Comparison of ENCODE assay signal across 23 cellular contexts in genomic region chr18:58401191-58401590, GRCh38.
DNase-seq lines count a peak whose midpoint lies in the region; ATAC-seq and TF ChIP-seq lines count a peak whose summit lies in the region.
"Had no signal": no experiment of that assay in that cellular context is flagged by ENCODE, and none has a peak within 500 bp of the region (broad histone marks: within the 10 kb centered on the region; RNA-seq: fewer than 3 reads in every experiment).

No MANE protein-coding gene starts in this region.

- no peak for DNase-seq in activated CD4-positive, alpha-beta T cell treated with anti-CD3 and anti-CD28 coated beads for 36 hours
- DNase-seq in activated CD4-positive, alpha-beta T cell treated with anti-CD3 and anti-CD28 coated beads for 48 hours: no peak
- DNase-seq in CD4-positive, alpha-beta T cell: no peak
- DNase-seq in mesenchymal stem cell (no peak), SW480 (ENCODE audit: low spot score) (no peak), NCI-H1105 (lab: John Stamatoyannopoulos, UW) (no peak)
- no peak for DNase-seq in activated T-helper 2 cell treated with anti-CD3 and anti-CD28 coated beads, Interferon-gamma antibody, Interleukin-2, Interleukin-4, amounts not matched to agents 10 μg/mL and 5 μg/mL and 100 μg/mL, durations not matched to agents 14 hours and 24 hours and 36 hours (ENCODE audit: low spot score)
- DNase-seq: Calu3; CD8-positive, alpha-beta T cell; DMS53; EL; GOT3; IMR-90; NCI-H1417 treated with DMSO at 0.1 percent for 48 hours; NCI-H187 treated with DMSO at 0.1 percent for 48 hours; NCI-H226; NCI-H524; NCI-H82; PC-9 had no signal

- no peak overlapping the region for H2BK15ac ChIP-seq in mesenchymal stem cell (ENCODE audit: low read depth, poor library complexity, severe bottlenecking)

- no peak overlapping the region for H3K4me3 Mint-ChIP-seq in activated CD4-positive, alpha-beta T cell treated with anti-CD3 and anti-CD28 coated beads for 36 hours
- peak overlapping the region; percentile 43 for H3K4me3 Mint-ChIP-seq in CD4-positive, alpha-beta T cell
- H3K4me3 Mint-ChIP-seq in activated T-helper 2 cell treated with anti-CD3 and anti-CD28 coated beads, Interferon-gamma antibody, Interleukin-2, Interleukin-4, amounts not matched to agents 10 μg/mL and 5 μg/mL and 100 μg/mL, durations not matched to agents 14 hours and 24 hours and 36 hours (ENCODE audit: low read depth): no peak overlapping the region
- H3K4me3 Mint-ChIP-seq: CD8-positive, alpha-beta T cell had no signal

- no peak overlapping the region for H2AFZ ChIP-seq in mesenchymal stem cell (ENCODE audit: low read depth, low read length)
- H2AFZ ChIP-seq: PC-9 had no signal

- no peak overlapping the region for H3K4me2 ChIP-seq in mesenchymal stem cell (ENCODE audit: low read length, poor library complexity, severe bottlenecking)
- H3K4me2 ChIP-seq: PC-9 had no signal

- H3K79me1 ChIP-seq in mesenchymal stem cell (replicated peaks; ENCODE audit: low read length, poor library complexity, severe bottlenecking): peaks cover 1% of the 10 kb centered on the region

- peak; percentile 15 for ATAC-seq in activated CD4-positive, alpha-beta T cell treated with anti-CD3 and anti-CD28 coated beads for 36 hours
- no peak for ATAC-seq in CD4-positive, alpha-beta T cell (ENCODE audit: poor library complexity)
- ATAC-seq: CD8-positive, alpha-beta T cell; HCT116 had no signal

- 100% methylated on average over 2 of the region's 2 CpGs for WGBS in mesenchymal stem cell

- POLR2A ChIA-PET in activated CD4-positive, alpha-beta T cell treated with anti-CD3 and anti-CD28 coated beads for 36 hours (lab: Charles Lee): no interaction called here
- POLR2A ChIA-PET in CD4-positive, alpha-beta T cell (lab: Charles Lee): interaction anchor here (0.7 to 1.5 kb wide), 2 partner anchors 92 to 97 kb away, joined by 3 to 4 read pairs; no protein-coding TSS in a partner anchor

- H3K14ac ChIP-seq in mesenchymal stem cell (ENCODE audit: low read length in 2 of 2): no peak overlapping the region

- no peak for TF ChIP-seq CTCF in CD4-positive, alpha-beta T cell (IDR thresholded peaks at IDR 0.05)
- TF ChIP-seq CTCF in VCaP (conservative IDR thresholded peaks at IDR 0.05): no peak

- no peak overlapping the region for H4K91ac ChIP-seq in mesenchymal stem cell (ENCODE audit: low read length)

- intact Hi-C loops in activated CD4-positive, alpha-beta T cell treated with anti-CD3 and anti-CD28 coated beads for 36 hours (cut with DNase I, micrococcal nuclease): loop anchor here in 1 of 2 experiments (2.0 kb wide), 1 partner anchor 364 kb away; no protein-coding TSS in a partner anchor
- intact Hi-C loops in CD4-positive, alpha-beta T cell (cut with DNase I, micrococcal nuclease): loop anchor here (2.0 to 5.0 kb wide), 2 partner anchors 91 to 94 kb away; no protein-coding TSS in a partner anchor
- intact Hi-C loops in activated T-helper 2 cell treated with anti-CD3 and anti-CD28 coated beads, Interferon-gamma antibody, Interleukin-2, Interleukin-4, amounts not matched to agents 10 μg/mL and 5 μg/mL and 100 μg/mL, durations not matched to agents 14 hours and 24 hours and 36 hours (cut with micrococcal nuclease): loop anchor here (2.0 kb wide), 1 partner anchor 364 kb away; no protein-coding TSS in a partner anchor

- H3K27ac ChIP-seq in CD4-positive, alpha-beta T cell (ENCODE audit: low read depth, low read length): no peak overlapping the region
- H3K27ac ChIP-seq in VCaP: peak overlapping the region; percentile 59
- no peak overlapping the region for H3K27ac ChIP-seq in mesenchymal stem cell (ENCODE audit: low read length, poor library complexity, severe bottlenecking)
- H3K27ac ChIP-seq: 22Rv1, HL-60, PC-9 had no signal

- no peak overlapping the region for H3K27ac Mint-ChIP-seq in activated CD4-positive, alpha-beta T cell treated with anti-CD3 and anti-CD28 coated beads for 36 hours
- H3K27ac Mint-ChIP-seq in CD4-positive, alpha-beta T cell: peak overlapping the region; percentile 19
- no peak overlapping the region for H3K27ac Mint-ChIP-seq in activated T-helper 2 cell treated with anti-CD3 and anti-CD28 coated beads, Interferon-gamma antibody, Interleukin-2, Interleukin-4, amounts not matched to agents 10 μg/mL and 5 μg/mL and 100 μg/mL, durations not matched to agents 14 hours and 24 hours and 36 hours
- H3K27ac Mint-ChIP-seq: CD8-positive, alpha-beta T cell had no signal

- no peaks in the 10 kb centered on the region for H3K9me3 ChIP-seq in CD4-positive, alpha-beta T cell (ENCODE audit: control insufficient read depth, low read length)
- no peaks in the 10 kb centered on the region for H3K9me3 ChIP-seq in mesenchymal stem cell (ENCODE audit: control insufficient read depth, low read length)

- H3K23ac ChIP-seq in mesenchymal stem cell (ENCODE audit: low read length in 2 of 2): no peak overlapping the region

- CTCF ChIA-PET in activated CD4-positive, alpha-beta T cell treated with anti-CD3 and anti-CD28 coated beads for 36 hours (lab: Charles Lee): interaction anchor here (0.6 to 2.7 kb wide), 4 partner anchors 15 to 889 kb away, joined by 3 to 9 read pairs (median 3); no protein-coding TSS in a partner anchor
- CTCF ChIA-PET in CD4-positive, alpha-beta T cell (lab: Charles Lee): no interaction called here

- no peak overlapping the region for H3K4me3 ChIP-seq in mesenchymal stem cell (ENCODE audit: insufficient read depth in 1 of 2, low read depth in 1 of 2, low read length in 2 of 2)
- H3K4me3 ChIP-seq: PC-9 had no signal

- no peak overlapping the region for H3K18ac ChIP-seq in mesenchymal stem cell (ENCODE audit: low read depth in 1 of 2, low read length in 2 of 2)

- no peak overlapping the region for H2BK5ac ChIP-seq in mesenchymal stem cell (ENCODE audit: low read depth, low read length, poor library complexity, severe bottlenecking)

- H3K36me3 ChIP-seq in mesenchymal stem cell (ENCODE audit: control insufficient read depth in 1 of 2, insufficient read depth in 2 of 2, low read depth in 1 of 2, low read length in 2 of 2): peaks cover 0 to 16% of the 10 kb centered on the region in 2 experiments

- H3K36me3 Mint-ChIP-seq in activated CD4-positive, alpha-beta T cell treated with anti-CD3 and anti-CD28 coated beads for 36 hours (ENCODE audit: low read depth): no peaks in the 10 kb centered on the region
- no peaks in the 10 kb centered on the region for H3K36me3 Mint-ChIP-seq in CD4-positive, alpha-beta T cell (ENCODE audit: low read depth)
- H3K36me3 Mint-ChIP-seq in activated T-helper 2 cell treated with anti-CD3 and anti-CD28 coated beads, Interferon-gamma antibody, Interleukin-2, Interleukin-4, amounts not matched to agents 10 μg/mL and 5 μg/mL and 100 μg/mL, durations not matched to agents 14 hours and 24 hours and 36 hours (ENCODE audit: low read depth): no peaks in the 10 kb centered on the region
- H3K36me3 Mint-ChIP-seq: CD8-positive, alpha-beta T cell had no signal

- H4K8ac ChIP-seq in mesenchymal stem cell (ENCODE audit: low read length): no peak overlapping the region

- no peaks in the 10 kb centered on the region for H3K27me3 Mint-ChIP-seq in activated CD4-positive, alpha-beta T cell treated with anti-CD3 and anti-CD28 coated beads for 36 hours
- no peaks in the 10 kb centered on the region for H3K27me3 Mint-ChIP-seq in CD4-positive, alpha-beta T cell
- H3K27me3 Mint-ChIP-seq in activated T-helper 2 cell treated with anti-CD3 and anti-CD28 coated beads, Interferon-gamma antibody, Interleukin-2, Interleukin-4, amounts not matched to agents 10 μg/mL and 5 μg/mL and 100 μg/mL, durations not matched to agents 14 hours and 24 hours and 36 hours (ENCODE audit: low read depth): peaks cover 2% of the 10 kb centered on the region

- H3K9me3 Mint-ChIP-seq in activated CD4-positive, alpha-beta T cell treated with anti-CD3 and anti-CD28 coated beads for 36 hours (ENCODE audit: low read depth): no peaks in the 10 kb centered on the region
- no peaks in the 10 kb centered on the region for H3K9me3 Mint-ChIP-seq in CD4-positive, alpha-beta T cell
- H3K9me3 Mint-ChIP-seq in activated T-helper 2 cell treated with anti-CD3 and anti-CD28 coated beads, Interferon-gamma antibody, Interleukin-2, Interleukin-4, amounts not matched to agents 10 μg/mL and 5 μg/mL and 100 μg/mL, durations not matched to agents 14 hours and 24 hours and 36 hours: no peaks in the 10 kb centered on the region
- H3K9me3 Mint-ChIP-seq: CD8-positive, alpha-beta T cell had no signal

- no peak overlapping the region for H3K4ac ChIP-seq in mesenchymal stem cell (ENCODE audit: low read depth in 1 of 2, low read length in 2 of 2)

- H2BK12ac ChIP-seq in mesenchymal stem cell (ENCODE audit: low read length in 2 of 2): no peak overlapping the region

- H3K4me1 ChIP-seq in mesenchymal stem cell (ENCODE audit: control insufficient read depth, insufficient read depth, low read depth, low read length): peaks cover 2% of the 10 kb centered on the region

- H3K9ac ChIP-seq in mesenchymal stem cell (ENCODE audit: low read length): peak overlapping the region; percentile 79

- H2BK120ac ChIP-seq in mesenchymal stem cell (ENCODE audit: low read depth, low read length): no peak overlapping the region

- no peak overlapping the region for H2AK5ac ChIP-seq in mesenchymal stem cell (ENCODE audit: low read length, severe bottlenecking)

- no peaks in the 10 kb centered on the region for H3K27me3 ChIP-seq in CD4-positive, alpha-beta T cell (ENCODE audit: control insufficient read depth, insufficient read depth, low read length)
- no peaks in the 10 kb centered on the region for H3K27me3 ChIP-seq in mesenchymal stem cell (ENCODE audit: control insufficient read depth in 1 of 2, insufficient read depth in 1 of 2, low read length in 2 of 2)

- H3K4me1 Mint-ChIP-seq in activated CD4-positive, alpha-beta T cell treated with anti-CD3 and anti-CD28 coated beads for 36 hours: peaks cover 13% of the 10 kb centered on the region
- H3K4me1 Mint-ChIP-seq in CD4-positive, alpha-beta T cell (ENCODE audit: low read depth): peaks cover 19% of the 10 kb centered on the region
- no peaks in the 10 kb centered on the region for H3K4me1 Mint-ChIP-seq in activated T-helper 2 cell treated with anti-CD3 and anti-CD28 coated beads, Interferon-gamma antibody, Interleukin-2, Interleukin-4, amounts not matched to agents 10 μg/mL and 5 μg/mL and 100 μg/mL, durations not matched to agents 14 hours and 24 hours and 36 hours (ENCODE audit: low read depth)
